Comparison of ENCODE assay signal across 11 cellular contexts in the genomic region with DNA sequence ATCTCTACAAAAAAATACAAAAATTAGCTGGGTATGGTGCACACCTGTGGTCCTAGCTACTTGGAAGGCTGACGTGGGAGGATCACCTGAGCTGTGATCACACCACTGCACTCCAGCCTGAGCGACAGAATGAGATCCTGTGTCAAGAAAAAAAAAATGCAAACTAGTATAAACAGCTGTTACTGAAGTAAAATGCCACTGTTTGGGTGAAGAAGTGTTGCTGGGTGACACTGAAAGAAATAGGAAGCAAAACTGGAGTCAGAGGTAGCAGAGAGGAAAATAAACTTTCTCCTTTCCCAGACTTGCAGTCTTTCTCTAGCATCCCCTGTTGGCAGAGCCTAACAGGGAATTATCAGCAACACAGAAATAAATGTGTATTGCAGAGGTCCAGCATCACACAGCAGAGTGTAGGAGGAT.
DNase-seq lines count a peak whose midpoint lies in the region; ATAC-seq and TF ChIP-seq lines count a peak whose summit lies in the region.
"Had no signal": no experiment of that assay in that cellular context is flagged by ENCODE, and none has a peak within 500 bp of the region (broad histone marks: within the 10 kb centered on the region; RNA-seq: fewer than 3 reads in every experiment).

No MANE protein-coding gene starts in this region.

- TF ChIP-seq POLR2A in ovary (IDR thresholded peaks at IDR 0.05) = no peak

- ATAC-seq in activated naive CD8-positive, alpha-beta T cell treated with anti-CD3 and anti-CD28 coated beads, Interleukin-2, amount 10 ng/mL, durations not matched to agents 7 days and 5 days (ENCODE audit: low read depth) = no peak
- peak; percentile 9 for ATAC-seq in effector memory CD8-positive, alpha-beta T cell (replicated peaks)
- no peak for ATAC-seq in stimulated activated memory B cell treated with anti-CD40 and anti-IgM and Interleukin-4, amounts not matched to agents 10 μg/mL and 1 μg/mL and 100 μg/mL, for 72 hours
- ATAC-seq in HG03095 (IDR thresholded peaks at IDR 0.05; ENCODE audit: unreplicated experiment) = no peak

- H3K27me3 Mint-ChIP-seq in activated naive CD8-positive, alpha-beta T cell treated with anti-CD3 and anti-CD28 coated beads, Interleukin-2, amount 10 ng/mL, durations not matched to agents 7 days and 5 days = no peaks in the 10 kb centered on the region
- H3K27me3 Mint-ChIP-seq in activated naive CD8-positive, alpha-beta T cell treated with anti-CD3 and anti-CD28 coated beads for 36 hours = peaks cover 39% of the 10 kb centered on the region
- no peaks in the 10 kb centered on the region for H3K27me3 Mint-ChIP-seq in effector memory CD8-positive, alpha-beta T cell
- H3K27me3 Mint-ChIP-seq in stimulated activated memory B cell treated with anti-CD40 and anti-IgM and Interleukin-4, amounts not matched to agents 10 μg/mL and 1 μg/mL and 100 μg/mL, for 72 hours = peaks cover 17% of the 10 kb centered on the region
- H3K27me3 Mint-ChIP-seq: activated naive CD4-positive, alpha-beta T cell treated with anti-CD3 and anti-CD28 coated beads, Interleukin-2, amount 10 ng/mL, durations not matched to agents 7 days and 5 days had no signal

- intact Hi-C loops in ovary (cut with DNase I) = no loop called here

- H3K4me3 Mint-ChIP-seq in activated naive CD8-positive, alpha-beta T cell treated with anti-CD3 and anti-CD28 coated beads, Interleukin-2, amount 10 ng/mL, durations not matched to agents 7 days and 5 days = peak overlapping the region; percentile 18
- H3K4me3 Mint-ChIP-seq in activated naive CD8-positive, alpha-beta T cell treated with anti-CD3 and anti-CD28 coated beads for 36 hours = no peak overlapping the region
- H3K4me3 Mint-ChIP-seq in effector memory CD8-positive, alpha-beta T cell = peak overlapping the region; percentile 8 to 57
- H3K4me3 Mint-ChIP-seq in stimulated activated memory B cell treated with anti-CD40 and anti-IgM and Interleukin-4, amounts not matched to agents 10 μg/mL and 1 μg/mL and 100 μg/mL, for 72 hours = no peak overlapping the region
- H3K4me3 Mint-ChIP-seq: activated naive CD4-positive, alpha-beta T cell treated with anti-CD3 and anti-CD28 coated beads, Interleukin-2, amount 10 ng/mL, durations not matched to agents 7 days and 5 days had no signal

- H3K4me1 Mint-ChIP-seq in activated naive CD8-positive, alpha-beta T cell treated with anti-CD3 and anti-CD28 coated beads, Interleukin-2, amount 10 ng/mL, durations not matched to agents 7 days and 5 days = peaks cover 55% of the 10 kb centered on the region
- peaks cover 33% of the 10 kb centered on the region for H3K4me1 Mint-ChIP-seq in activated naive CD8-positive, alpha-beta T cell treated with anti-CD3 and anti-CD28 coated beads for 36 hours
- peaks cover 58 to 65% of the 10 kb centered on the region in 2 donors for H3K4me1 Mint-ChIP-seq in effector memory CD8-positive, alpha-beta T cell (ENCODE audit: low read depth in 2 of 2)
- peaks cover 43% of the 10 kb centered on the region for H3K4me1 Mint-ChIP-seq in stimulated activated memory B cell treated with anti-CD40 and anti-IgM and Interleukin-4, amounts not matched to agents 10 μg/mL and 1 μg/mL and 100 μg/mL, for 72 hours

- no peaks in the 10 kb centered on the region for H3K9me3 ChIP-seq in ovary

- POLR2A ChIA-PET in activated naive CD8-positive, alpha-beta T cell treated with anti-CD3 and anti-CD28 coated beads, Interleukin-2, amount 10 ng/mL, durations not matched to agents 7 days and 5 days (lab: Charles Lee) = interaction anchor here (0.6 kb wide), 1 partner anchor 520 kb away, joined by 3 read pairs; no protein-coding TSS in a partner anchor

- H3K4me1 ChIP-seq in ovary (ENCODE audit: insufficient read depth) = no peaks in the 10 kb centered on the region

- no peak overlapping the region for H3K4me3 ChIP-seq in ovary

- TF ChIP-seq EP300 in ovary (IDR thresholded peaks at IDR 0.05) = no peak

- H3K27ac Mint-ChIP-seq in activated naive CD8-positive, alpha-beta T cell treated with anti-CD3 and anti-CD28 coated beads, Interleukin-2, amount 10 ng/mL, durations not matched to agents 7 days and 5 days = peak overlapping the region; percentile 19
- H3K27ac Mint-ChIP-seq in activated naive CD8-positive, alpha-beta T cell treated with anti-CD3 and anti-CD28 coated beads for 36 hours = no peak overlapping the region
- peak overlapping the region; percentile 91 to 94 for H3K27ac Mint-ChIP-seq in effector memory CD8-positive, alpha-beta T cell
- peak overlapping the region; percentile 43 for H3K27ac Mint-ChIP-seq in stimulated activated memory B cell treated with anti-CD40 and anti-IgM and Interleukin-4, amounts not matched to agents 10 μg/mL and 1 μg/mL and 100 μg/mL, for 72 hours

- peaks cover 2% of the 10 kb centered on the region for H3K9me3 Mint-ChIP-seq in activated naive CD8-positive, alpha-beta T cell treated with anti-CD3 and anti-CD28 coated beads, Interleukin-2, amount 10 ng/mL, durations not matched to agents 7 days and 5 days
- peaks cover 1% of the 10 kb centered on the region for H3K9me3 Mint-ChIP-seq in activated naive CD8-positive, alpha-beta T cell treated with anti-CD3 and anti-CD28 coated beads for 36 hours
- no peaks in the 10 kb centered on the region for H3K9me3 Mint-ChIP-seq in effector memory CD8-positive, alpha-beta T cell
- no peaks in the 10 kb centered on the region for H3K9me3 Mint-ChIP-seq in stimulated activated memory B cell treated with anti-CD40 and anti-IgM and Interleukin-4, amounts not matched to agents 10 μg/mL and 1 μg/mL and 100 μg/mL, for 72 hours

- 67 to 85% (median 73%) methylated on average over 2 of the region's 2 CpGs for WGBS in ovary, 3 donors

- H3K27me3 ChIP-seq in ovary = no peaks in the 10 kb centered on the region

- no peak for DNase-seq in activated naive CD8-positive, alpha-beta T cell treated with anti-CD3 and anti-CD28 coated beads, Interleukin-2, amount 10 ng/mL, durations not matched to agents 7 days and 5 days
- no peak for DNase-seq in activated naive CD8-positive, alpha-beta T cell treated with anti-CD3 and anti-CD28 coated beads for 36 hours
- DNase-seq in MV-4-11 (lab: John Stamatoyannopoulos, UW) (peak; percentile 74), NCI-H2107 (lab: John Stamatoyannopoulos, UW) (no peak), ovary (no peak)
- DNase-seq in effector memory CD8-positive, alpha-beta T cell = no peak
- DNase-seq: activated naive CD4-positive, alpha-beta T cell treated with anti-CD3 and anti-CD28 coated beads, Interleukin-2, amount 10 ng/mL, durations not matched to agents 7 days and 5 days; NCI-H524 treated with DMSO at 0.1 percent for 48 hours; trophoblast cell had no signal

- H3K27ac ChIP-seq in ovary = no peak overlapping the region

- peaks cover 10% of the 10 kb centered on the region for H3K36me3 Mint-ChIP-seq in activated naive CD8-positive, alpha-beta T cell treated with anti-CD3 and anti-CD28 coated beads, Interleukin-2, amount 10 ng/mL, durations not matched to agents 7 days and 5 days
- H3K36me3 Mint-ChIP-seq in activated naive CD8-positive, alpha-beta T cell treated with anti-CD3 and anti-CD28 coated beads for 36 hours = peaks cover under 1% of the 10 kb centered on the region
- peaks cover 18% of the 10 kb centered on the region for H3K36me3 Mint-ChIP-seq in effector memory CD8-positive, alpha-beta T cell (ENCODE audit: insufficient read depth)
- no peaks in the 10 kb centered on the region for H3K36me3 Mint-ChIP-seq in stimulated activated memory B cell treated with anti-CD40 and anti-IgM and Interleukin-4, amounts not matched to agents 10 μg/mL and 1 μg/mL and 100 μg/mL, for 72 hours

- no peaks in the 10 kb centered on the region for H3K36me3 ChIP-seq in ovary

- no peak for TF ChIP-seq CTCF in ovary (IDR thresholded peaks at IDR 0.05)

Comparison
In these comparisons a context has a peak if more than half of its experiments do, and no peak if none do; other contexts are left out.
1. H3K4me3 Mint-ChIP-seq: peak in activated naive CD8-positive, alpha-beta T cell treated with anti-CD3 and anti-CD28 coated beads, Interleukin-2, amount 10 ng/mL, durations not matched to agents 7 days and 5 days (single experiment) and effector memory CD8-positive, alpha-beta T cell (2 of 2); none in activated naive CD8-positive, alpha-beta T cell treated with anti-CD3 and anti-CD28 coated beads for 36 hours (single experiment) and stimulated activated memory B cell treated with anti-CD40 and anti-IgM and Interleukin-4, amounts not matched to agents 10 μg/mL and 1 μg/mL and 100 μg/mL, for 72 hours (single experiment).